ENCODE assay signal across 8 cellular contexts in the genomic region with DNA sequence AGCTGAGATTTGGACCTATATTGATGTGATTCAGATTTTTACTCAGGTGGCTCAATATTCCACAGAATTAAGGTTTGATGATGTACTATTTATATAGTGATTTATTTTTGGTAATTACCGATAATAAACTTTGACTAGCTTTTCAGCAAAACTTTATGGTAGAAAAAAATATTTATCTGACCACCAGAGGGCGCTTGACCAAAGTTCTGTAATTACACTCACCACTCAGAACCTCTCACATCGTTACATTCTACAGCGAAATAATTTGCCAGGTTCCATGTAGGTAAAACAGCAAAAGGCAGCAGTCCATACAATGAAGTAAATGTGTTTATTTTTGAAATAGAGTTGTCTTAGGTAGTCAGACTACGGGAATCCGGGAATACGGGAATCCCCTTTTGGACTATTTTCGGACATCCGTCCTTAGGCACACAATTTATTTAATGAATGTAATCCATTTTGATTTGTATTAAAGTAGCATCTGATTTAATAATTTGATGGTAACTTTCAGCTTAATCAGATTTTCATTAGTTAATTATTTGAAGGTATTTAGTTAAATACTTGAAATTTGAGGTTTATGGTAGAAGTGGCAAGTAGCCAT.
A peak's percentile ranks its signal among the peaks of the same experiment; 100 is the strongest.
DNase-seq lines count a peak whose midpoint lies in the region; ATAC-seq and TF ChIP-seq lines count a peak whose summit lies in the region.

No MANE protein-coding gene starts in this region.

- H3K4me1 Mint-ChIP-seq in natural killer cell = no peaks in the 10 kb centered on the region
- no peaks in the 10 kb centered on the region for H3K4me1 Mint-ChIP-seq in natural killer cell treated with Interleukin-12 subunit alpha and Interleukin-12 subunit beta and Interleukin-15 and Interleukin-18, amount 100 ng/mL, for 72 hours (ENCODE audit: low read depth in 2 of 2)
- H3K4me1 Mint-ChIP-seq in activated CD8-positive, alpha-beta T cell treated with anti-CD3 and anti-CD28 coated beads, Interleukin-2, amount 10 ng/mL, durations not matched to agents 7 days and 5 days (ENCODE audit: low read depth) = no peaks in the 10 kb centered on the region

- intact Hi-C loops in natural killer cell (cut with micrococcal nuclease) = loop anchor here (10.0 kb wide), 1 partner anchor 1049 kb away; no protein-coding TSS in a partner anchor

- DNase-seq in natural killer cell (no peak), LoVo (ENCODE audit: low spot score) (peak; percentile 31), iPS-NIHi11 (ENCODE audit: low spot score) (peak; percentile 45), thoracic aorta (ENCODE audit: low spot score) (no peak)
- no peak for DNase-seq in natural killer cell treated with Interleukin-12 subunit alpha and Interleukin-12 subunit beta and Interleukin-15 and Interleukin-18, amount 100 ng/mL, for 72 hours (ENCODE audit: low spot score)
- peak; percentile 38 for DNase-seq in activated CD8-positive, alpha-beta T cell treated with anti-CD3 and anti-CD28 coated beads, Interleukin-2, amount 10 ng/mL, durations not matched to agents 7 days and 5 days
- no peak for DNase-seq in NK-92 treated with Interleukin-12 subunit alpha and Interleukin-12 subunit beta, amount 100 ng/mL, for 24 hours (lab: John Stamatoyannopoulos, UW)

- peak in 1 of 3 donors; percentile 53 for ATAC-seq in natural killer cell
- no peak for ATAC-seq in natural killer cell treated with Interleukin-12 subunit alpha and Interleukin-12 subunit beta and Interleukin-15 and Interleukin-18, amount 100 ng/mL, for 72 hours
- ATAC-seq in activated CD8-positive, alpha-beta T cell treated with anti-CD3 and anti-CD28 coated beads, Interleukin-2, amount 10 ng/mL, durations not matched to agents 7 days and 5 days = no peak
- ATAC-seq in thoracic aorta (ENCODE audit: insufficient number of reproducible peaks, low FRiP score, low read depth) = no peak
- no peak for ATAC-seq in HG03439 (IDR thresholded peaks at IDR 0.05; ENCODE audit: unreplicated experiment)

- H3K4me1 ChIP-seq in thoracic aorta (ENCODE audit: control insufficient read depth in 1 of 2, low read depth in 2 of 2) = no peaks in the 10 kb centered on the region

- no peak overlapping the region for H3K4me3 ChIP-seq in thoracic aorta

- no peak overlapping the region for H3K27ac ChIP-seq in thoracic aorta

- no peaks in the 10 kb centered on the region for H3K27me3 ChIP-seq in thoracic aorta (replicated peaks; ENCODE audit: insufficient read depth)

- CTCF ChIA-PET in activated CD8-positive, alpha-beta T cell treated with anti-CD3 and anti-CD28 coated beads, Interleukin-2, amount 10 ng/mL, durations not matched to agents 7 days and 5 days (lab: Charles Lee) = interaction anchor here (0.6 to 3.2 kb wide), 26 partner anchors 8 to 1051 kb away, joined by 3 to 28 read pairs (median 4); no protein-coding TSS in a partner anchor

- H3K4me3 Mint-ChIP-seq in natural killer cell = no peak overlapping the region
- no peak overlapping the region for H3K4me3 Mint-ChIP-seq in natural killer cell treated with Interleukin-12 subunit alpha and Interleukin-12 subunit beta and Interleukin-15 and Interleukin-18, amount 100 ng/mL, for 72 hours
- H3K4me3 Mint-ChIP-seq in activated CD8-positive, alpha-beta T cell treated with anti-CD3 and anti-CD28 coated beads, Interleukin-2, amount 10 ng/mL, durations not matched to agents 7 days and 5 days = no peak overlapping the region

- POLR2A ChIA-PET in activated CD8-positive, alpha-beta T cell treated with anti-CD3 and anti-CD28 coated beads, Interleukin-2, amount 10 ng/mL, durations not matched to agents 7 days and 5 days (lab: Charles Lee) = no interaction called here

- TF ChIP-seq CTCF in natural killer cell (IDR thresholded peaks at IDR 0.05) = peak; percentile 90
- TF ChIP-seq CTCF in thoracic aorta (IDR thresholded peaks at IDR 0.05) = peak; percentile 64

- no peak overlapping the region for H3K27ac Mint-ChIP-seq in natural killer cell
- H3K27ac Mint-ChIP-seq in natural killer cell treated with Interleukin-12 subunit alpha and Interleukin-12 subunit beta and Interleukin-15 and Interleukin-18, amount 100 ng/mL, for 72 hours = no peak overlapping the region
- no peak overlapping the region for H3K27ac Mint-ChIP-seq in activated CD8-positive, alpha-beta T cell treated with anti-CD3 and anti-CD28 coated beads, Interleukin-2, amount 10 ng/mL, durations not matched to agents 7 days and 5 days

- H3K36me3 ChIP-seq in thoracic aorta = no peaks in the 10 kb centered on the region

- no peaks in the 10 kb centered on the region for H3K27me3 Mint-ChIP-seq in natural killer cell (ENCODE audit: low read depth in 2 of 2)
- H3K27me3 Mint-ChIP-seq in natural killer cell treated with Interleukin-12 subunit alpha and Interleukin-12 subunit beta and Interleukin-15 and Interleukin-18, amount 100 ng/mL, for 72 hours = no peaks in the 10 kb centered on the region
- no peaks in the 10 kb centered on the region for H3K27me3 Mint-ChIP-seq in activated CD8-positive, alpha-beta T cell treated with anti-CD3 and anti-CD28 coated beads, Interleukin-2, amount 10 ng/mL, durations not matched to agents 7 days and 5 days (ENCODE audit: low read depth)

- no peaks in the 10 kb centered on the region for H3K9me3 Mint-ChIP-seq in natural killer cell
- H3K9me3 Mint-ChIP-seq in natural killer cell treated with Interleukin-12 subunit alpha and Interleukin-12 subunit beta and Interleukin-15 and Interleukin-18, amount 100 ng/mL, for 72 hours = no peaks in the 10 kb centered on the region
- H3K9me3 Mint-ChIP-seq in activated CD8-positive, alpha-beta T cell treated with anti-CD3 and anti-CD28 coated beads, Interleukin-2, amount 10 ng/mL, durations not matched to agents 7 days and 5 days (ENCODE audit: insufficient read depth) = no peaks in the 10 kb centered on the region

- no peaks in the 10 kb centered on the region for H3K9me3 ChIP-seq in thoracic aorta

- H3K36me3 Mint-ChIP-seq in natural killer cell = no peaks in the 10 kb centered on the region
- no peaks in the 10 kb centered on the region for H3K36me3 Mint-ChIP-seq in natural killer cell treated with Interleukin-12 subunit alpha and Interleukin-12 subunit beta and Interleukin-15 and Interleukin-18, amount 100 ng/mL, for 72 hours
- no peaks in the 10 kb centered on the region for H3K36me3 Mint-ChIP-seq in activated CD8-positive, alpha-beta T cell treated with anti-CD3 and anti-CD28 coated beads, Interleukin-2, amount 10 ng/mL, durations not matched to agents 7 days and 5 days (ENCODE audit: low read depth)

Comparison
In these comparisons a context has a peak if more than half of its experiments do, and no peak if none do; other contexts are left out.
1. DNase-seq: peak in LoVo (single experiment), activated CD8-positive, alpha-beta T cell treated with anti-CD3 and anti-CD28 coated beads, Interleukin-2, amount 10 ng/mL, durations not matched to agents 7 days and 5 days (single experiment) and iPS-NIHi11 (single experiment); none in natural killer cell (single experiment), natural killer cell treated with Interleukin-12 subunit alpha and Interleukin-12 subunit beta and Interleukin-15 and Interleukin-18, amount 100 ng/mL, for 72 hours (single experiment), thoracic aorta (single experiment) and NK-92 treated with Interleukin-12 subunit alpha and Interleukin-12 subunit beta, amount 100 ng/mL, for 24 hours (single experiment).